Comparison of ENCODE assay signal across 17 cellular contexts in the genomic region with DNA sequence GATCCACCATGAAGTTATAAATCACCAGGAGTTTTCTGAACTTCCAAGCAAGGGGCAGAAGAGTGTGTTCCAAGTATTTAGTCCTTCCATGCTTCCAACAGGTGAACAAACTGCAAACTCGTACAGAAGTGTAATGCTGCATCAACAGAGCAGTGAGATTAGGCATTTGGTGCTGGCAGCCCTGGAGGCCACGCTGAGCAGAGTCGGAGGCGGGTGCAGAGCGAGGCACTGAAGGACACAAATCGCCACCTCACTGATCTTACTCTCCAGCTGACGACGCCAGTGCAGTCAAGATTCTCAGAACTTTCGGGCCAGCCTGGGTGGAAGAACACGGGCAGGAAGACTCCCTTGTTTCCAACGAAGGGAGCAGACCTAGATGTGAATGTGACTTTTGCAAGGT. TPM values are rescaled to one million over a fixed set of nuclear protein-coding genes. Genes with fewer than 3 reads are reported as not detected.
DNase-seq lines count a peak whose midpoint lies in the region; ATAC-seq and TF ChIP-seq lines count a peak whose summit lies in the region.
"Had no signal": no experiment of that assay in that cellular context is flagged by ENCODE, and none has a peak within 500 bp of the region (broad histone marks: within the 10 kb centered on the region; RNA-seq: fewer than 3 reads in every experiment).

No MANE protein-coding gene starts in this region.

- H3K4me3 ChIP-seq in adrenal gland: no peak overlapping the region
- peak overlapping the region in 2 of 3 donors; percentile 39 to 54 for H3K4me3 ChIP-seq in skeletal muscle tissue (ENCODE audit: low read length in 3 of 3)
- H3K4me3 ChIP-seq: A549 had no signal

- no peak for TF ChIP-seq POLR2A in adrenal gland (IDR thresholded peaks at IDR 0.05)

- peak overlapping the region in 2 of 3 experiments; percentile 65 to 82; a peak in 1 of 7 replicates for H3K27ac Mint-ChIP-seq in H9
- peak overlapping the region in 2 of 3 experiments; percentile 51 to 74 for H3K27ac Mint-ChIP-seq in nephron
- H3K27ac Mint-ChIP-seq: CD4-positive, alpha-beta memory T cell had no signal

- no peak overlapping the region for H2BK12ac ChIP-seq in H9 (ENCODE audit: insufficient read length, low read depth, low read length)

- no peak overlapping the region for H3K18ac ChIP-seq in H9 (ENCODE audit: insufficient read length, low read depth, low read length)

- H4K91ac ChIP-seq in H9 (ENCODE audit: insufficient read length, low read depth, low read length): no peak overlapping the region

- H3K36me3 Mint-ChIP-seq in H9 (ENCODE audit: insufficient read depth in 1 of 3, low read depth in 3 of 3): peaks cover 11 to 26% (median 20%) of the 10 kb centered on the region in 3 experiments; a peak in 5 of 7 replicates
- H3K36me3 Mint-ChIP-seq in nephron (ENCODE audit: low read depth): peaks cover 46% of the 10 kb centered on the region
- H3K36me3 Mint-ChIP-seq: CD4-positive, alpha-beta memory T cell had no signal

- peaks cover 15 to 18% of the 10 kb centered on the region in 2 experiments for H3K4me1 Mint-ChIP-seq in H9
- H3K4me1 Mint-ChIP-seq in nephron: peaks cover 36% of the 10 kb centered on the region
- H3K4me1 Mint-ChIP-seq: CD4-positive, alpha-beta memory T cell had no signal

- no peak overlapping the region for H2BK120ac ChIP-seq in H9 (ENCODE audit: low read depth, low read length, poor library complexity, severe bottlenecking)

- no peak for TF ChIP-seq CTCF in H9 (conservative IDR thresholded peaks at IDR 0.05)
- TF ChIP-seq CTCF in adrenal gland (IDR thresholded peaks at IDR 0.05): no peak
- no peak for TF ChIP-seq CTCF in nephron (IDR thresholded peaks at IDR 0.05; ENCODE audit: unreplicated experiment in 3 of 3)

- ATAC-seq in GM21423 (IDR thresholded peaks at IDR 0.05; ENCODE audit: unreplicated experiment): no peak
- ATAC-seq in HG02852 (IDR thresholded peaks at IDR 0.05; ENCODE audit: unreplicated experiment): no peak
- ATAC-seq: A549 had no signal

- H3K9me3 Mint-ChIP-seq in H9: no peaks in the 10 kb centered on the region; a peak in 2 of 5 replicates
- peaks cover 4% of the 10 kb centered on the region for H3K9me3 Mint-ChIP-seq in nephron
- H3K9me3 Mint-ChIP-seq: CD4-positive, alpha-beta memory T cell had no signal

- no peak overlapping the region for H2BK5ac ChIP-seq in H9 (ENCODE audit: insufficient read length, low read length)

- no peak overlapping the region for H4K5ac ChIP-seq in H9 (ENCODE audit: insufficient read length, low read depth, low read length)

- H2AFZ ChIP-seq in H9 (ENCODE audit: low read length): no peak overlapping the region

- H2AK5ac ChIP-seq in H9 (ENCODE audit: insufficient read length, low read length): no peak overlapping the region

- H3K79me1 ChIP-seq in H9 (ENCODE audit: insufficient read depth, low read depth, low read length, poor library complexity, severe bottlenecking): no peaks in the 10 kb centered on the region

- H3K27ac ChIP-seq in H9 (ENCODE audit: insufficient read length, low read depth, low read length) (no peak overlapping the region), adrenal gland (no peak overlapping the region), skeletal muscle tissue (ENCODE audit: low read depth, low read length) (peak overlapping the region; percentile 39)
- H3K27ac ChIP-seq: 22Rv1, A549, C4-2B had no signal

- WGBS in H9 (ENCODE audit: extremely low coverage, insufficient read length, low lambda C conversion rate): no CpG with 5 or more reads among the region's 11 CpGs
- 60 to 71% (median 64%) methylated on average over 8 to 11 of the region's 11 CpGs for WGBS in adrenal gland, 4 donors

- H4K20me1 ChIP-seq in H9 (ENCODE audit: control insufficient read depth, insufficient read depth, insufficient read length): no peaks in the 10 kb centered on the region

- H3K9me3 ChIP-seq in H9 (ENCODE audit: control insufficient read depth, low read depth, low read length) (no peaks in the 10 kb centered on the region), adrenal gland (replicated peaks in 1 of 3) (no peaks in the 10 kb centered on the region), skeletal muscle tissue (ENCODE audit: control insufficient read depth in 3 of 3, low read length in 3 of 3) (no peaks in the 10 kb centered on the region)

- H3K4me2 ChIP-seq in H9 (ENCODE audit: insufficient read depth, insufficient read length, low read length): no peak overlapping the region
- H3K4me2 ChIP-seq: A549 had no signal

- intact Hi-C loops in adrenal gland (cut with DNase I): loop anchor here in 1 of 2 donors (5.0 kb wide), 1 partner anchor 282 kb away; no protein-coding TSS in a partner anchor

- H3K4me1 ChIP-seq in H9 (ENCODE audit: insufficient read depth, low read length) (no peaks in the 10 kb centered on the region), adrenal gland (replicated peaks in 1 of 2) (no peaks in the 10 kb centered on the region), skeletal muscle tissue (ENCODE audit: control insufficient read depth in 3 of 3, insufficient read depth in 3 of 3, low read length in 3 of 3) (peaks cover 10 to 26% (median 19%) of the 10 kb centered on the region in 3 donors)

- no peak for DNase-seq in H9
- DNase-seq in adrenal gland: peak in 4 of 7 donors; percentile 4 to 41 (median 28)
- no peak for DNase-seq in activated gamma-delta T cell treated with Interleukin-2 at 50 U/mL for 16 hours
- DNase-seq in hepatic stellate cell (ENCODE audit: low spot score): no peak
- DNase-seq: AML-193; CD4-positive, alpha-beta memory T cell; DMS153; GDM1; GOT3; HCEC 1CT had no signal

- no peak overlapping the region for H3T11ph ChIP-seq in H9 (ENCODE audit: low read length)

- H2BK20ac ChIP-seq in H9 (ENCODE audit: low read depth, low read length, poor library complexity, severe bottlenecking): no peak overlapping the region

- H3K79me2 ChIP-seq in H9 (ENCODE audit: insufficient read depth, low read length): no peaks in the 10 kb centered on the region

- H3K27me3 Mint-ChIP-seq in H9 (ENCODE audit: low read depth) (no peaks in the 10 kb centered on the region), nephron (ENCODE audit: low read depth) (no peaks in the 10 kb centered on the region)

- no peak overlapping the region for H3K23ac ChIP-seq in H9 (ENCODE audit: insufficient read length, low read depth, low read length)

- no peak overlapping the region for H3K4ac ChIP-seq in H9 (ENCODE audit: low read depth, low read length)

- no peak overlapping the region for H4K8ac ChIP-seq in H9 (replicated peaks; ENCODE audit: insufficient read length, low read depth, low read length)

- H3K14ac ChIP-seq in H9 (ENCODE audit: insufficient read depth, low read length): no peak overlapping the region

- H3K56ac ChIP-seq in H9 (ENCODE audit: insufficient read length, low read depth, low read length): no peak overlapping the region

- H3K36me3 ChIP-seq in adrenal gland (replicated peaks in 1 of 2) (no peaks in the 10 kb centered on the region), skeletal muscle tissue (ENCODE audit: control insufficient read depth in 3 of 3, insufficient read depth in 3 of 3, low read length in 3 of 3) (no peaks in the 10 kb centered on the region)

- H2BK15ac ChIP-seq in H9 (ENCODE audit: low read depth, low read length): no peak overlapping the region

- H3K23me2 ChIP-seq in H9 (ENCODE audit: insufficient read length, low read depth, low read length, poor library complexity, severe bottlenecking): no peaks in the 10 kb centered on the region

- H3K9ac ChIP-seq in H9 (ENCODE audit: extremely low read depth, insufficient read length, low read length) (no peak overlapping the region), skeletal muscle tissue (ENCODE audit: low read depth in 1 of 3, low read length in 3 of 3) (peak overlapping the region in 2 of 3 donors; percentile 13 to 60)

- H3K27me3 ChIP-seq in H9 (ENCODE audit: insufficient read depth, low read length): no peaks in the 10 kb centered on the region
- no peaks in the 10 kb centered on the region for H3K27me3 ChIP-seq in adrenal gland
- no peaks in the 10 kb centered on the region for H3K27me3 ChIP-seq in skeletal muscle tissue (ENCODE audit: control insufficient read depth in 3 of 3, insufficient read depth in 3 of 3, low read length in 3 of 3)

- H3K4me3 Mint-ChIP-seq in H9 (no peak overlapping the region), nephron (no peak overlapping the region)
- H3K4me3 Mint-ChIP-seq: CD4-positive, alpha-beta memory T cell had no signal

RNA-seq across cellular contexts. Expression of gene SERPINE2, which starts 39.2 kb away (rescaled TPM):
- 36.1 and 40.0 TPM in 2 replicates for total RNA-seq in H9 (2021)
- total RNA-seq in adrenal gland: 10 to 100 TPM in 5 of 8 donors, 1 to 10 TPM in 3; 6.2 to 30.8 (median 14.5) TPM
- 10 to 100 TPM; 13.2 to 23.9 (median 17.0) TPM for polyA plus RNA-seq in adrenal gland
- total RNA-seq in skeletal muscle tissue: 33.4 TPM

RNA-seq across cellular contexts. Expression of gene MRPL44, which starts 42.6 kb away (rescaled TPM):
- total RNA-seq in H9 (2021) (46.1 and 47.8 TPM in 2 replicates), adrenal gland (10 to 100 TPM; 33.8 to 99.2 (median 38.0) TPM), skeletal muscle tissue (30.3 TPM)
- 10 to 100 TPM; 11.7 to 53.8 (median 16.3) TPM for polyA plus RNA-seq in adrenal gland

RNA-seq across cellular contexts. Expression of gene WDFY1, which starts 54.7 kb away (rescaled TPM):
- total RNA-seq in H9 (2021) (54.1 and 55.7 TPM in 2 replicates), adrenal gland (10 to 100 TPM; 28.1 to 45.2 (median 34.9) TPM), skeletal muscle tissue (38.1 TPM)
- polyA plus RNA-seq in adrenal gland: 10 to 100 TPM in 2 of 3 donors, 1 to 10 TPM in 1; 7.8 to 32.1 (median 15.6) TPM

Comparison
In these comparisons a context has a peak if more than half of its experiments do, and no peak if none do; other contexts are left out.
1. DNase-seq: peak in adrenal gland (4 of 7); none in H9 (single experiment), activated gamma-delta T cell treated with Interleukin-2 at 50 U/mL for 16 hours (single experiment) and hepatic stellate cell (single experiment).
2. H3K4me3 ChIP-seq: peak in skeletal muscle tissue (2 of 3); none in adrenal gland (0 of 4).